1 cellular context compared by ENCODE assay signal in genomic region chr10:112183329-112184051, GRCh38.
TF ChIP-seq lines count a peak whose summit lies in the region.

Gene GPAM (minus strand): TSS chr10:112183765. CDS start chr10:112181784, 1,981 bp downstream.

TF ChIP-seq in Ishikawa, 13 proteins besides CTCF, POLR2A, EP300 and RAD21 (continued from another document):
- TF ChIP-seq, protein P1, sequence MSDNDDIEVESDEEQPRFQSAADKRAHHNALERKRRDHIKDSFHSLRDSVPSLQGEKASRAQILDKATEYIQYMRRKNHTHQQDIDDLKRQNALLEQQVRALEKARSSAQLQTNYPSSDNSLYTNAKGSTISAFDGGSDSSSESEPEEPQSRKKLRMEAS (IDR thresholded peaks at IDR 0.05) = peak; percentile 90
- TF ChIP-seq TAF1 (IDR thresholded peaks at IDR 0.05; ENCODE audit: low read depth) (peak; percentile 96), TEAD4 (IDR thresholded peaks at IDR 0.05) (peak; percentile 50; the same call in 1 of the 2 replicates), YY1 (IDR thresholded peaks at IDR 0.05; ENCODE audit: low read depth) (peak; percentile 72; the same call in 1 of the 2 replicates), EGR1 (IDR thresholded peaks at IDR 0.05) (no peak), CEBPB (IDR thresholded peaks at IDR 0.05) (peak; percentile 66; the same call in 1 of the 2 replicates), NFIC (IDR thresholded peaks at IDR 0.05) (peak; percentile 71), CREB1 (IDR thresholded peaks at IDR 0.05; ENCODE audit: low read depth) (peak; percentile 100), USF1 (IDR thresholded peaks at IDR 0.05) (peak; percentile 47; the same call in 1 of the 2 replicates)
- TF ChIP-seq, protein P2, sequence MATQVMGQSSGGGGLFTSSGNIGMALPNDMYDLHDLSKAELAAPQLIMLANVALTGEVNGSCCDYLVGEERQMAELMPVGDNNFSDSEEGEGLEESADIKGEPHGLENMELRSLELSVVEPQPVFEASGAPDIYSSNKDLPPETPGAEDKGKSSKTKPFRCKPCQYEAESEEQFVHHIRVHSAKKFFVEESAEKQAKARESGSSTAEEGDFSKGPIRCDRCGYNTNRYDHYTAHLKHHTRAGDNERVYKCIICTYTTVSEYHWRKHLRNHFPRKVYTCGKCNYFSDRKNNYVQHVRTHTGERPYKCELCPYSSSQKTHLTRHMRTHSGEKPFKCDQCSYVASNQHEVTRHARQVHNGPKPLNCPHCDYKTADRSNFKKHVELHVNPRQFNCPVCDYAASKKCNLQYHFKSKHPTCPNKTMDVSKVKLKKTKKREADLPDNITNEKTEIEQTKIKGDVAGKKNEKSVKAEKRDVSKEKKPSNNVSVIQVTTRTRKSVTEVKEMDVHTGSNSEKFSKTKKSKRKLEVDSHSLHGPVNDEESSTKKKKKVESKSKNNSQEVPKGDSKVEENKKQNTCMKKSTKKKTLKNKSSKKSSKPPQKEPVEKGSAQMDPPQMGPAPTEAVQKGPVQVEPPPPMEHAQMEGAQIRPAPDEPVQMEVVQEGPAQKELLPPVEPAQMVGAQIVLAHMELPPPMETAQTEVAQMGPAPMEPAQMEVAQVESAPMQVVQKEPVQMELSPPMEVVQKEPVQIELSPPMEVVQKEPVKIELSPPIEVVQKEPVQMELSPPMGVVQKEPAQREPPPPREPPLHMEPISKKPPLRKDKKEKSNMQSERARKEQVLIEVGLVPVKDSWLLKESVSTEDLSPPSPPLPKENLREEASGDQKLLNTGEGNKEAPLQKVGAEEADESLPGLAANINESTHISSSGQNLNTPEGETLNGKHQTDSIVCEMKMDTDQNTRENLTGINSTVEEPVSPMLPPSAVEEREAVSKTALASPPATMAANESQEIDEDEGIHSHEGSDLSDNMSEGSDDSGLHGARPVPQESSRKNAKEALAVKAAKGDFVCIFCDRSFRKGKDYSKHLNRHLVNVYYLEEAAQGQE (IDR thresholded peaks at IDR 0.05; ENCODE audit: low read depth) = no peak
